Comparison of ENCODE assay signal across 9 cellular contexts in genomic region chr11:3879967-3880542, GRCh38. TPM values are rescaled to one million over a fixed set of nuclear protein-coding genes. Genes with fewer than 3 reads are reported as not detected.
DNase-seq lines count a peak whose midpoint lies in the region; ATAC-seq and TF ChIP-seq lines count a peak whose summit lies in the region.
"Had no signal": no experiment of that assay in that cellular context is flagged by ENCODE, and none has a peak within 500 bp of the region (broad histone marks: within the 10 kb centered on the region; RNA-seq: fewer than 3 reads in every experiment).

No MANE protein-coding gene starts in this region.

- no peaks in the 10 kb centered on the region for H3K36me3 ChIP-seq in brain microvascular endothelial cell (replicated peaks)

- H3K4me1 Mint-ChIP-seq in activated naive CD8-positive, alpha-beta T cell treated with anti-CD3 and anti-CD28 coated beads for 36 hours = peaks cover 81% of the 10 kb centered on the region
- H3K4me1 Mint-ChIP-seq in osteocyte (ENCODE audit: unreplicated experiment) = peaks cover 16% of the 10 kb centered on the region

- H3K27me3 Mint-ChIP-seq in activated naive CD8-positive, alpha-beta T cell treated with anti-CD3 and anti-CD28 coated beads for 36 hours = no peaks in the 10 kb centered on the region
- H3K27me3 Mint-ChIP-seq in osteocyte (ENCODE audit: unreplicated experiment) = no peaks in the 10 kb centered on the region

- no peak overlapping the region for H3K27ac ChIP-seq in brain microvascular endothelial cell
- H3K27ac ChIP-seq: SK-N-MC had no signal

- no peaks in the 10 kb centered on the region for H3K9me3 Mint-ChIP-seq in activated naive CD8-positive, alpha-beta T cell treated with anti-CD3 and anti-CD28 coated beads for 36 hours
- H3K9me3 Mint-ChIP-seq in osteocyte (ENCODE audit: unreplicated experiment) = no peaks in the 10 kb centered on the region

- H3K27ac Mint-ChIP-seq in activated naive CD8-positive, alpha-beta T cell treated with anti-CD3 and anti-CD28 coated beads for 36 hours = peak overlapping the region; percentile 74
- H3K27ac Mint-ChIP-seq in osteocyte (ENCODE audit: unreplicated experiment) = peak overlapping the region; percentile 24

- H3K36me3 Mint-ChIP-seq in activated naive CD8-positive, alpha-beta T cell treated with anti-CD3 and anti-CD28 coated beads for 36 hours = peaks cover 9% of the 10 kb centered on the region
- H3K36me3 Mint-ChIP-seq in osteocyte (ENCODE audit: unreplicated experiment) = no peaks in the 10 kb centered on the region

- no peak for DNase-seq in activated naive CD8-positive, alpha-beta T cell treated with anti-CD3 and anti-CD28 coated beads for 36 hours
- DNase-seq in osteocyte (ENCODE audit: extremely low spot score, unreplicated experiment) = no peak
- no peak for DNase-seq in NCI-H82 treated with DMSO at 0.1 percent for 48 hours (lab: John Stamatoyannopoulos, UW; ENCODE audit: unreplicated experiment)
- no peak for DNase-seq in brain microvascular endothelial cell
- no peak for DNase-seq in cerebellar cortex (ENCODE audit: low spot score)
- no peak for DNase-seq in EL

- TF ChIP-seq CTCF in osteocyte (IDR thresholded peaks at IDR 0.05) (no peak), brain microvascular endothelial cell (IDR thresholded peaks at IDR 0.05; ENCODE audit: low read depth, low read length, missing control alignments) (no peak)

- in situ Hi-C loops in brain microvascular endothelial cell (cut with HindIII; ENCODE audit: low pct_ligation_motif_present, low sequenced_read_pairs) = no loop called here

- H3K4me3 ChIP-seq in brain microvascular endothelial cell (ENCODE audit: low read depth, low read length) = no peak overlapping the region
- H3K4me3 ChIP-seq: SK-N-MC had no signal

- no peak overlapping the region for H3K4me3 Mint-ChIP-seq in activated naive CD8-positive, alpha-beta T cell treated with anti-CD3 and anti-CD28 coated beads for 36 hours
- no peak overlapping the region for H3K4me3 Mint-ChIP-seq in osteocyte (ENCODE audit: unreplicated experiment)

- ATAC-seq in GM18861 (IDR thresholded peaks at IDR 0.05; ENCODE audit: unreplicated experiment) (peak; percentile 41), HG02870 (IDR thresholded peaks at IDR 0.05; ENCODE audit: unreplicated experiment) (peak; percentile 5)

- no peaks in the 10 kb centered on the region for H3K27me3 ChIP-seq in brain microvascular endothelial cell (replicated peaks)

RNA-seq across cellular contexts. Expression of gene STIM1, which starts 24.6 kb away (rescaled TPM):
- 10 to 100 TPM; 49.4 to 55.4 TPM for total RNA-seq in activated naive CD8-positive, alpha-beta T cell treated with anti-CD3 and anti-CD28 coated beads for 36 hours
- total RNA-seq in osteocyte = 45.2 and 46.9 TPM in 2 replicates

RNA-seq across cellular contexts. Expression of gene RHOG, which starts 39.3 kb away (rescaled TPM):
- 100 to 1,000 TPM; 183 to 190 TPM for total RNA-seq in activated naive CD8-positive, alpha-beta T cell treated with anti-CD3 and anti-CD28 coated beads for 36 hours
- total RNA-seq in osteocyte = 44.6 and 46.8 TPM in 2 replicates
